Comparison of ENCODE assay signal across 8 cellular contexts in the genomic region with DNA sequence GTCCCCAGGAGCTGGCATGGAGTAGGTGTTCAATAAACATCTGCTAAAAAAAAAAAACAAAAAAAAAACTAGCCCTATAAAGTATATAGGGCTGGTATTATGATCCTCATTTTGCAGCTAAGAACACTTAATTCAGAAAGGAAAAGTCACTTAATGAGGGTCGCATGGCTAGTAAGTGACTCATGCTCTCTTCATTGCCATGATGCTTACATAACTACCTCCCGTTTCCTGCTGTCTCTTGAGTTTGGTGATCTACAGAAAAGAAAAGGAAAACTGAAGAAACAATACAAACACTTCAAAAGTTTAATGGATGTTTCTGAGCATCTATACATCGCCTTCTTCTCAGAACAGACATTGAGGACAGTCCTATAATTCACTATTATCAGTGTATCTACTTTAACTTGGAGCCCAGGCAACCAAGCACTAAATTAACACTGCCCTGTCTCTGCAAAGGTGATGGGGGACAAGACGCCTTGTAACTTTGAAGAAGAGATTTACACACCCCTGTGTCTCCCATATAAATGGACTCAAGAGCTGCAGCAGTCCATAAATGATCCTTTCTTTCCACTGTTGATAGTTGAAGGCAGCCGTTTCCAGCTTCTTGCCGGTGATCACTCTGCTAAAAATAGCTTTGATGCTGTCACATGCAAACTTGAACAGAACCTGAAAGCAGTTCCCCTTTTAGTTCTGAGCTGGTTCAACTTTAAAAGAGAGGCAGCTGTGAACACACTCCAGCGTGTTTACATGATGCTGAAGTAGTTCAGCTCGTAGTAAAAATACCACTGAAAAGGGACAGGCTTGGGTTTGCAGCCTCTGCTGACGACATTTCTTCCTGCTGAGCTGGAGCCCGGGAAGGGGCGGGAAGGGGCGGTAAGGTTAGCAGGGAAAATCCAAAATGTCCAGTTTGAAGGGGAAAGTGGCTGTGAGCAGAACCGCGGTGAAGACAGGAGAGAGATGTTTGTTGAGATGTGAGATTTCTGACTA.
DNase-seq lines count a peak whose midpoint lies in the region; ATAC-seq, FAIRE-seq and TF ChIP-seq lines count a peak whose summit lies in the region.

No MANE protein-coding gene starts in this region.

- 29 to 30% methylated on average over 12 to 14 of the region's 14 CpGs for whole genome bisulfite sequencing in testis, 2 donors

- H3K27ac ChIP-seq in testis = peak overlapping the region; percentile 76 to 88

- ATAC-seq in GM21786 (IDR thresholded peaks at IDR 0.05; ENCODE audit: unreplicated experiment) = peak; percentile 61

- H3K4me1 Mint-ChIP-seq in IgD-negative memory B cell = peaks cover 45 to 70% (median 58%) of the 10 kb centered on the region in 3 donors

- H3K36me3 ChIP-seq in testis (ENCODE audit: low read depth, missing control alignments) = no peaks in the 10 kb centered on the region

- peaks cover 6% of the 10 kb centered on the region for H3K36me3 Mint-ChIP-seq in IgD-negative memory B cell

- DNase-seq in GM12892 (ENCODE audit: insufficient read length) (no peak), SIG-M5 (lab: John Stamatoyannopoulos, UW) (peak; percentile 75), dermis microvascular lymphatic vessel endothelial cell (ENCODE audit: low read depth in 2 of 2) (peak; percentile 26 to 72), medulla oblongata (ENCODE audit: extremely low spot score) (peak; percentile 90), testis (peak; percentile 64)
- no peak for DNase-seq in activated CD4-positive, alpha-beta T cell treated with anti-CD3 and anti-CD28 coated beads for 48 hours

- TF ChIP-seq CTCF in testis (IDR thresholded peaks at IDR 0.05) = no peak

- FAIRE-seq in GM12892 (lab: Jason Lieb, UNC) = peak; percentile 88

- no peaks in the 10 kb centered on the region for H3K9me3 ChIP-seq in testis

- TF ChIP-seq POLR2A in GM12892 (IDR thresholded peaks at IDR 0.05; ENCODE audit: low read depth, low read length) (peak; percentile 66), testis (IDR thresholded peaks at IDR 0.05) (no peak)

- intact Hi-C loops in testis (cut with DNase I; ENCODE audit: low total_unique reads) = no loop called here

- peaks cover 33% of the 10 kb centered on the region for H3K4me1 ChIP-seq in testis

- H3K4me3 Mint-ChIP-seq in IgD-negative memory B cell = peak overlapping the region; percentile 83 to 99 (median 90)

- no peaks in the 10 kb centered on the region for H3K9me3 Mint-ChIP-seq in IgD-negative memory B cell

- peak overlapping the region; percentile 97 to 99 (median 99) for H3K27ac Mint-ChIP-seq in IgD-negative memory B cell

- H3K27me3 Mint-ChIP-seq in IgD-negative memory B cell = no peaks in the 10 kb centered on the region

- H3K4me3 ChIP-seq in testis = no peak overlapping the region

- no peaks in the 10 kb centered on the region for H3K27me3 ChIP-seq in testis

Comparison
In these comparisons a context has a peak if more than half of its experiments do, and no peak if none do; other contexts are left out.
1. DNase-seq: peak in SIG-M5 (single experiment), dermis microvascular lymphatic vessel endothelial cell (2 of 2), medulla oblongata (single experiment) and testis (single experiment); none in GM12892 (single experiment) and activated CD4-positive, alpha-beta T cell treated with anti-CD3 and anti-CD28 coated beads for 48 hours (single experiment).